Comparison of ENCODE assay signal across 8 cellular contexts in genomic region chr1:28642056-28642846, GRCh38. TPM values are rescaled to one million over a fixed set of nuclear protein-coding genes. Genes with fewer than 3 reads are reported as not detected.
DNase-seq lines count a peak whose midpoint lies in the region; ATAC-seq and TF ChIP-seq lines count a peak whose summit lies in the region.

No MANE protein-coding gene starts in this region.

- H3K27me3 Mint-ChIP-seq in stimulated activated memory B cell treated with anti-CD40 and anti-IgM and Interleukin-4, amounts not matched to agents 10 μg/mL and 1 μg/mL and 100 μg/mL, for 72 hours = no peaks in the 10 kb centered on the region

- peak overlapping the region; percentile 73 for H3K4me2 ChIP-seq in IMR-90 (ENCODE audit: low read depth, low read length)

- H3K4me1 ChIP-seq in IMR-90 (ENCODE audit: control insufficient read depth, insufficient read depth, low read length) = peaks cover 1% of the 10 kb centered on the region
- peaks cover 4% of the 10 kb centered on the region; the same call in 1 of the 2 replicates for H3K4me1 ChIP-seq in iPS-20b (ENCODE audit: insufficient read depth, low read length)

- H3K27me3 ChIP-seq in AG04450 (ENCODE audit: control insufficient read depth, insufficient read depth, low read length) = no peaks in the 10 kb centered on the region
- H3K27me3 ChIP-seq in IMR-90 (ENCODE audit: control insufficient read depth, insufficient read depth, low read length) = no peaks in the 10 kb centered on the region
- no peaks in the 10 kb centered on the region for H3K27me3 ChIP-seq in iPS-20b (ENCODE audit: insufficient read depth, low read length)

- 0% methylated on average over 24 of the region's 26 CpGs; no CpG with 5 or more reads in 1 of the 2 experiments for WGBS in IMR-90 (ENCODE audit: extremely low coverage in 2 of 2, insufficient read length in 1 of 2), 2 experiments

- peak overlapping the region; percentile 95 to 96 for H4K8ac ChIP-seq in IMR-90 (ENCODE audit: low read depth in 2 of 2, low read length in 2 of 2)

- peak overlapping the region; percentile 96 for H3K4me3 Mint-ChIP-seq in stimulated activated memory B cell treated with anti-CD40 and anti-IgM and Interleukin-4, amounts not matched to agents 10 μg/mL and 1 μg/mL and 100 μg/mL, for 72 hours

- peaks cover 5% of the 10 kb centered on the region; the same call in 1 of the 2 replicates for H3K9me1 ChIP-seq in IMR-90 (ENCODE audit: insufficient read depth, low read length)

- H3K27ac ChIP-seq in AG04450 (ENCODE audit: low read depth, low read length) (peak overlapping the region; percentile 78), IMR-90 (ENCODE audit: insufficient read depth, low read length) (peak overlapping the region; percentile 94), iPS-20b (ENCODE audit: low read length) (peak overlapping the region; percentile 29)

- H2AK9ac ChIP-seq in IMR-90 (replicated peaks; ENCODE audit: low read depth, low read length, poor library complexity) = peak overlapping the region; percentile 82

- dilution Hi-C loops in IMR-90 (cut with HindIII; ENCODE audit: low sequenced_read_pairs, unreplicated experiment) = no loop called here

- no peak for TF ChIP-seq POLR2A in IMR-90 (IDR thresholded peaks at IDR 0.05; ENCODE audit: low read depth, low read length)

- peaks cover 18 to 42% of the 10 kb centered on the region in 2 experiments for H3K79me1 ChIP-seq in IMR-90 (ENCODE audit: low read depth in 1 of 2, low read length in 2 of 2)

- H3K23ac ChIP-seq in IMR-90 (ENCODE audit: low read depth, low read length) = peak overlapping the region; percentile 99

- H2AK5ac ChIP-seq in IMR-90 (ENCODE audit: low read depth, low read length) = peak overlapping the region; percentile 69

- H3K14ac ChIP-seq in IMR-90 (replicated peaks; ENCODE audit: low read depth, low read length) = peak overlapping the region; percentile 100

- intact Hi-C loops in IMR-90 (cut with micrococcal nuclease) = loop anchor here (10.0 kb wide), 2 partner anchors 393 to 553 kb away; no protein-coding TSS in a partner anchor

- peak overlapping the region; percentile 88 for H3K56ac ChIP-seq in IMR-90 (ENCODE audit: extremely low read depth, insufficient read depth, low read length)

- peak overlapping the region; percentile 82; the same call in 1 of the 2 replicates for H2BK120ac ChIP-seq in IMR-90 (ENCODE audit: low read depth, low read length)

- H3K4me1 Mint-ChIP-seq in stimulated activated memory B cell treated with anti-CD40 and anti-IgM and Interleukin-4, amounts not matched to agents 10 μg/mL and 1 μg/mL and 100 μg/mL, for 72 hours = peaks cover 38% of the 10 kb centered on the region

- H3K36me3 Mint-ChIP-seq in stimulated activated memory B cell treated with anti-CD40 and anti-IgM and Interleukin-4, amounts not matched to agents 10 μg/mL and 1 μg/mL and 100 μg/mL, for 72 hours = no peaks in the 10 kb centered on the region

- no peak for TF ChIP-seq CTCF in AG04450 (IDR thresholded peaks at IDR 0.05; ENCODE audit: low read depth, low read length)
- TF ChIP-seq CTCF in IMR-90 (conservative IDR thresholded peaks at IDR 0.05; ENCODE audit: low read depth, low read length) = no peak

- H3K9ac ChIP-seq in IMR-90 (ENCODE audit: low read depth, low read length) (peak overlapping the region; percentile 97), iPS-20b (ENCODE audit: low read depth, low read length) (peak overlapping the region; percentile 93)

- H2BK15ac ChIP-seq in IMR-90 (ENCODE audit: low read depth, low read length) = peak overlapping the region; percentile 46; the same call in 1 of the 3 replicates

- H3K9me3 ChIP-seq in AG04450 (ENCODE audit: control insufficient read depth, insufficient read depth, low read length) (no peaks in the 10 kb centered on the region; the same call in 1 of the 2 replicates), IMR-90 (ENCODE audit: control insufficient read depth, insufficient read depth, low read length) (no peaks in the 10 kb centered on the region), iPS-20b (ENCODE audit: insufficient read depth, low read depth, low read length) (no peaks in the 10 kb centered on the region)

- peak overlapping the region; percentile 85 for H2BK5ac ChIP-seq in IMR-90 (ENCODE audit: low read depth, low read length, poor library complexity, severe bottlenecking)

- peak overlapping the region; percentile 96 for H2AFZ ChIP-seq in IMR-90 (replicated peaks; ENCODE audit: low read length, poor library complexity)

- CTCF ChIA-PET in AG04450 (lab: Charles Lee) (interaction anchor here (0.6 to 3.9 kb wide), 3 partner anchors 74 to 540 kb away, joined by 3 to 25 read pairs (median 8); partner anchors contain the start of gene SRSF4), IMR-90 (lab: Yijun Ruan, JAX) (no interaction called here)

- H3K18ac ChIP-seq in IMR-90 (ENCODE audit: low read depth, low read length) = peak overlapping the region; percentile 76; the same call in 1 of the 2 replicates

- H3K27ac Mint-ChIP-seq in stimulated activated memory B cell treated with anti-CD40 and anti-IgM and Interleukin-4, amounts not matched to agents 10 μg/mL and 1 μg/mL and 100 μg/mL, for 72 hours = peak overlapping the region; percentile 96

- no peak overlapping the region for H2BK20ac ChIP-seq in IMR-90 (ENCODE audit: low read depth, low read length)

- ATAC-seq in GM19395 (IDR thresholded peaks at IDR 0.05; ENCODE audit: unreplicated experiment) (peak; percentile 44), IMR-90 (ENCODE audit: low read depth) (peak; percentile 42), GM18520 (IDR thresholded peaks at IDR 0.05; ENCODE audit: unreplicated experiment) (no peak)
- peak; percentile 12 for ATAC-seq in stimulated activated memory B cell treated with anti-CD40 and anti-IgM and Interleukin-4, amounts not matched to agents 10 μg/mL and 1 μg/mL and 100 μg/mL, for 72 hours

- H3K36me3 ChIP-seq in IMR-90 (ENCODE audit: control insufficient read depth, insufficient read depth, low read length) (no peaks in the 10 kb centered on the region), iPS-20b (ENCODE audit: insufficient read depth, low read depth, low read length) (no peaks in the 10 kb centered on the region)

- H3K9me3 Mint-ChIP-seq in stimulated activated memory B cell treated with anti-CD40 and anti-IgM and Interleukin-4, amounts not matched to agents 10 μg/mL and 1 μg/mL and 100 μg/mL, for 72 hours = no peaks in the 10 kb centered on the region

- H3K4ac ChIP-seq in IMR-90 (ENCODE audit: low read depth, low read length) = peak overlapping the region; percentile 97

- H4K20me1 ChIP-seq in IMR-90 (ENCODE audit: insufficient read depth, low read length) = no peaks in the 10 kb centered on the region

- no peak for DNase-seq in AG04450 (ENCODE audit: low read depth, low spot score)
- peak; percentile 6 for DNase-seq in IMR-90
- DNase-seq in amniotic epithelial cell (ENCODE audit: low read depth) = peak; percentile 26
- no peak for DNase-seq in NCI-H128 (lab: John Stamatoyannopoulos, UW; ENCODE audit: unreplicated experiment)

- POLR2A ChIA-PET in AG04450 (lab: Yijun Ruan, JAX) (interaction anchor here (0.9 to 3.3 kb wide), 5 partner anchors 25 to 540 kb away, joined by 4 to 41 read pairs (median 4); partner anchors contain the start of genes GMEB1, SRSF4 and YTHDF2), IMR-90 (lab: Charles Lee; ENCODE audit: unreplicated experiment) (interaction anchor here (0.9 kb wide), 1 partner anchor 13 kb away, joined by 3 read pairs; no protein-coding TSS in a partner anchor)

- peak overlapping the region; percentile 83 for H4K5ac ChIP-seq in IMR-90 (ENCODE audit: low read depth, low read length)

- H4K91ac ChIP-seq in IMR-90 (ENCODE audit: insufficient read depth, low read depth, low read length) = peak overlapping the region; percentile 94

- TF ChIP-seq RAD21 in IMR-90 (IDR thresholded peaks at IDR 0.05; ENCODE audit: low read length) = no peak

- H3K4me3 ChIP-seq in AG04450 (ENCODE audit: low read depth, low read length) (peak overlapping the region; percentile 98), IMR-90 (ENCODE audit: insufficient read depth, low read depth, low read length) (peak overlapping the region; percentile 77), iPS-20b (ENCODE audit: low read length) (peak overlapping the region; percentile 89)

- in situ Hi-C loops in IMR-90 (cut with MboI; ENCODE audit: low sequenced_read_pairs) = no loop called here

- BruUV-seq in IMR-90 (replicated peaks; lab: Mats Ljungman, UMichigan) = no TSS peak

TF ChIP-seq in IMR-90, 13 proteins besides CTCF, POLR2A, EP300 and RAD21 (continues in another document):
- no peak for TF ChIP-seq SMC3 (IDR thresholded peaks at IDR 0.05; ENCODE audit: low read depth, low read length)
- no peak for TF ChIP-seq MAZ (IDR thresholded peaks at IDR 0.05; ENCODE audit: borderline replicate concordance, low read depth, low read length)
- no peak for TF ChIP-seq BHLHE40 (IDR thresholded peaks at IDR 0.05; ENCODE audit: low read depth, low read length)

RNA-seq across cellular contexts. Expression of gene TAF12, which starts 0.6 kb away (rescaled TPM):
- 50.2 and 54.2 TPM in 2 replicates for polyA plus RNA-seq in AG04450 (2011; rRNA removed)
- polyA minus RNA-seq in AG04450 (2011; rRNA and poly(A)+ RNA removed) = 15.7 and 19.0 TPM in 2 replicates
- total RNA-seq in IMR-90 (2012; rRNA removed) = 31.7 and 39.7 TPM in 2 replicates
- polyA plus RNA-seq in IMR-90 (2012; rRNA removed) = 25.1 and 28.8 TPM in 2 replicates
- polyA plus RNA-seq in IMR-90 (2012; cell fraction: cytosol; rRNA removed) = 8.6 and 28.6 TPM in 2 replicates
- polyA plus RNA-seq in IMR-90 (2012; cell fraction: nucleus; rRNA removed; ENCODE audit: low replicate concordance) = 2.2 and 10.3 TPM in 2 replicates

RNA-seq across cellular contexts. Expression of gene RNU11, which starts 6.1 kb away (rescaled TPM):
- polyA plus RNA-seq in AG04450 (2011; rRNA removed) (not detected in 2 replicates), IMR-90 (2012; rRNA removed) (not detected in 2 replicates)
- polyA minus RNA-seq in AG04450 (2011; rRNA and poly(A)+ RNA removed) = not detected in 2 replicates
- under 0.01 TPM in 1 of 2 replicates, not detected in the other for total RNA-seq in IMR-90 (2012; rRNA removed)
- not detected in 2 replicates for polyA plus RNA-seq in IMR-90 (2012; cell fraction: cytosol; rRNA removed)
- not detected in 2 replicates for polyA plus RNA-seq in IMR-90 (2012; cell fraction: nucleus; rRNA removed; ENCODE audit: low replicate concordance)

RNA-seq across cellular contexts. Expression of gene GMEB1, which starts 26.3 kb away (rescaled TPM):
- polyA plus RNA-seq in AG04450 (2011; rRNA removed) (6.2 and 6.5 TPM in 2 replicates), IMR-90 (2012; rRNA removed) (6.2 and 7.1 TPM in 2 replicates)
- 9.9 and 11.9 TPM in 2 replicates for polyA minus RNA-seq in AG04450 (2011; rRNA and poly(A)+ RNA removed)
- 7.9 and 8.6 TPM in 2 replicates for total RNA-seq in IMR-90 (2012; rRNA removed)
- 3.8 and 3.9 TPM in 2 replicates for polyA plus RNA-seq in IMR-90 (2012; cell fraction: cytosol; rRNA removed)
- 9.2 and 9.5 TPM in 2 replicates for polyA plus RNA-seq in IMR-90 (2012; cell fraction: nucleus; rRNA removed; ENCODE audit: low replicate concordance)

RNA-seq across cellular contexts. Expression of gene RAB42, which starts 50.2 kb away (rescaled TPM):
- polyA plus RNA-seq in AG04450 (2011; rRNA removed) (3.4 and 3.7 TPM in 2 replicates), IMR-90 (2012; rRNA removed) (0.36 and 0.77 TPM in 2 replicates)
- polyA minus RNA-seq in AG04450 (2011; rRNA and poly(A)+ RNA removed) = 2.0 and 3.2 TPM in 2 replicates
- 0.83 and 0.90 TPM in 2 replicates for total RNA-seq in IMR-90 (2012; rRNA removed)
- 0.66 and 1.3 TPM in 2 replicates for polyA plus RNA-seq in IMR-90 (2012; cell fraction: cytosol; rRNA removed)
- 0.22 and 0.24 TPM in 2 replicates for polyA plus RNA-seq in IMR-90 (2012; cell fraction: nucleus; rRNA removed; ENCODE audit: low replicate concordance)

Comparison
In these comparisons a context has a peak if more than half of its experiments do, and no peak if none do; other contexts are left out.
1. DNase-seq: peak in IMR-90 (single experiment) and amniotic epithelial cell (single experiment); none in AG04450 (single experiment) and NCI-H128 (single experiment).
2. H3K27ac ChIP-seq: peak in every context shown above with its lines; median percentile 94 in IMR-90; 78 in AG04450; 29 in iPS-20b.
3. Peak in every context shown above with its lines, with median percentiles within 50 percentile points of each other: H3K4me3 ChIP-seq.